ENCODE assay signal across 12 cellular contexts in the genomic region with DNA sequence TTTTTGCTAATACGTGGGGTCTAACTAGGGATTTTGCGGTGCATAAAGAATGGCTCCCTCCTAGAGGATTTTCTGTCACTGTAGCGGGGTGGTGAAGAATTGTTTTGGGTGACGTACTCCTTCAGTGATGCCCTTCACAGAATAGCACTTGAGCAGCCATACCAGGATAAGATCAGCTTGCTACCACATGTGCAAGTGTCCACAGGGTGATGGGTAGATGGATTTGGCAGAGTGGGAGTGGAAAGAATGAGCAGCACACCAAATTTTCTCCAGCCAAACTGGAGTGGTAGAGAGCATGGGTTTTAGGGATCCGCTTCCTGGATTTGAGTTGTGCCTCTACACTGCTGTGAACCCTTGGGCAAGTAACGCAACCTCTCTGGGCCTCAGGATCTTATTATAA. TPM values are rescaled to one million over a fixed set of nuclear protein-coding genes. Genes with fewer than 3 reads are reported as not detected.
A peak's percentile ranks its signal among the peaks of the same experiment; 100 is the strongest.
DNase-seq lines count a peak whose midpoint lies in the region; ATAC-seq and TF ChIP-seq lines count a peak whose summit lies in the region.
"Had no signal": no experiment of that assay in that cellular context is flagged by ENCODE, and none has a peak within 500 bp of the region (broad histone marks: within the 10 kb centered on the region; RNA-seq: fewer than 3 reads in every experiment).

No MANE protein-coding gene starts in this region.

- TF ChIP-seq POLR2A in vagina (IDR thresholded peaks at IDR 0.05): no peak

- H3K36me3 ChIP-seq in vagina: no peaks in the 10 kb centered on the region
- H3K36me3 ChIP-seq: ovary had no signal

- H3K27me3 Mint-ChIP-seq in stimulated activated naive CD8-positive, alpha-beta T cell treated with anti-CD3 and anti-CD28 coated beads, Interleukin-15, Interleukin-2, amounts not matched to agents 100 ng/mL and 50 ng/mL, for 24 hours: no peaks in the 10 kb centered on the region
- H3K27me3 Mint-ChIP-seq in naive thymus-derived CD8-positive, alpha-beta T cell: no peaks in the 10 kb centered on the region

- H3K27me3 ChIP-seq in vagina: no peaks in the 10 kb centered on the region
- H3K27me3 ChIP-seq: ovary, SJSA1 had no signal

- H3K27ac Mint-ChIP-seq in stimulated activated naive CD8-positive, alpha-beta T cell treated with anti-CD3 and anti-CD28 coated beads, Interleukin-15, Interleukin-2, amounts not matched to agents 100 ng/mL and 50 ng/mL, for 24 hours: peak overlapping the region; percentile 10
- H3K27ac Mint-ChIP-seq in naive thymus-derived CD8-positive, alpha-beta T cell: peak overlapping the region; percentile 97 to 100 (median 100)

- H3K9me3 ChIP-seq in vagina: no peaks in the 10 kb centered on the region
- H3K9me3 ChIP-seq: ovary, SJSA1 had no signal

- H3K27ac ChIP-seq in coronary artery: no peak overlapping the region
- peak overlapping the region; percentile 99 for H3K27ac ChIP-seq in vagina
- H3K27ac ChIP-seq: ovary, SJSA1 had no signal

- no peaks in the 10 kb centered on the region for H3K9me3 Mint-ChIP-seq in stimulated activated naive CD8-positive, alpha-beta T cell treated with anti-CD3 and anti-CD28 coated beads, Interleukin-15, Interleukin-2, amounts not matched to agents 100 ng/mL and 50 ng/mL, for 24 hours
- H3K9me3 Mint-ChIP-seq in naive thymus-derived CD8-positive, alpha-beta T cell: no peaks in the 10 kb centered on the region

- H3K4me3 Mint-ChIP-seq in stimulated activated naive CD8-positive, alpha-beta T cell treated with anti-CD3 and anti-CD28 coated beads, Interleukin-15, Interleukin-2, amounts not matched to agents 100 ng/mL and 50 ng/mL, for 24 hours: no peak overlapping the region
- peak overlapping the region; percentile 92 to 99 (median 96) for H3K4me3 Mint-ChIP-seq in naive thymus-derived CD8-positive, alpha-beta T cell

- POLR2A ChIA-PET in naive thymus-derived CD8-positive, alpha-beta T cell (lab: Charles Lee): interaction anchor here (0.6 to 5.5 kb wide), 8 partner anchors 15 to 76 kb away, joined by 3 to 118 read pairs (median 9); a partner anchor contains a TSS

- H3K4me1 Mint-ChIP-seq in stimulated activated naive CD8-positive, alpha-beta T cell treated with anti-CD3 and anti-CD28 coated beads, Interleukin-15, Interleukin-2, amounts not matched to agents 100 ng/mL and 50 ng/mL, for 24 hours (ENCODE audit: low read depth): peaks cover 77% of the 10 kb centered on the region
- H3K4me1 Mint-ChIP-seq in naive thymus-derived CD8-positive, alpha-beta T cell: peaks cover 52 to 79% (median 72%) of the 10 kb centered on the region in 4 donors

- TF ChIP-seq CTCF in coronary artery (IDR thresholded peaks at IDR 0.05) (no peak), vagina (IDR thresholded peaks at IDR 0.05) (no peak)

- DNase-seq in stimulated activated naive CD8-positive, alpha-beta T cell treated with anti-CD3 and anti-CD28 coated beads, Interleukin-15, Interleukin-2, amounts not matched to agents 100 U/mL and 50 U/mL, for 24 hours: no peak
- DNase-seq in coronary artery (ENCODE audit: low spot score) (no peak), vagina (ENCODE audit: extremely low spot score in 2 of 2) (no peak), NCI-H2227 treated with DMSO at 0.1 percent for 48 hours (lab: John Stamatoyannopoulos, UW) (no peak), HuH-7 (ENCODE audit: low spot score) (no peak)
- DNase-seq in naive thymus-derived CD8-positive, alpha-beta T cell: no peak
- DNase-seq: NK-92 treated with Interleukin-12 subunit alpha and Interleukin-12 subunit beta, amount 100 ng/mL, for 24 hours; ovary had no signal

- no peak for ATAC-seq in stimulated activated naive CD8-positive, alpha-beta T cell treated with anti-CD3 and anti-CD28 coated beads, Interleukin-15, Interleukin-2, amounts not matched to agents 100 U/mL and 50 U/mL, for 24 hours
- no peak for ATAC-seq in naive thymus-derived CD8-positive, alpha-beta T cell
- ATAC-seq in HG03175 (IDR thresholded peaks at IDR 0.05; ENCODE audit: unreplicated experiment): no peak
- ATAC-seq: GM12878 had no signal

- intact Hi-C loops in vagina (cut with DNase I): no loop called here

- H3K4me3 ChIP-seq in coronary artery (peak overlapping the region; percentile 96), vagina (no peak overlapping the region)
- H3K4me3 ChIP-seq: GM12878, SJSA1 had no signal

- H3K36me3 Mint-ChIP-seq in stimulated activated naive CD8-positive, alpha-beta T cell treated with anti-CD3 and anti-CD28 coated beads, Interleukin-15, Interleukin-2, amounts not matched to agents 100 ng/mL and 50 ng/mL, for 24 hours (ENCODE audit: low read depth): no peaks in the 10 kb centered on the region
- peaks cover 0 to 30% (median 0%) of the 10 kb centered on the region in 3 donors for H3K36me3 Mint-ChIP-seq in naive thymus-derived CD8-positive, alpha-beta T cell

- peaks cover 79% of the 10 kb centered on the region for H3K4me1 ChIP-seq in vagina

RNA-seq across cellular contexts. Expression of a gene that starts 2.3 kb away (rescaled TPM):
- total RNA-seq in naive thymus-derived CD8-positive, alpha-beta T cell: 100 to 1,000 TPM; 203 to 211 TPM
- polyA plus RNA-seq in naive thymus-derived CD8-positive, alpha-beta T cell: 10 to 100 TPM; 30.6 to 45.4 (median 34.7) TPM
- total RNA-seq in vagina: 47.1 TPM

RNA-seq across cellular contexts. Expression of a gene that starts 52.8 kb away (rescaled TPM):
- total RNA-seq in naive thymus-derived CD8-positive, alpha-beta T cell: 1 to 10 TPM; 8.1 to 9.1 TPM
- polyA plus RNA-seq in naive thymus-derived CD8-positive, alpha-beta T cell: 1 to 10 TPM; 3.1 to 6.2 (median 4.2) TPM
- 10.1 TPM for total RNA-seq in vagina

RNA-seq across cellular contexts. Expression of a gene that starts 57.0 kb away (rescaled TPM):
- total RNA-seq in naive thymus-derived CD8-positive, alpha-beta T cell: 10 to 100 TPM; 13.7 to 14.4 TPM
- polyA plus RNA-seq in naive thymus-derived CD8-positive, alpha-beta T cell: 10 to 100 TPM; 11.2 to 11.9 (median 11.2) TPM
- total RNA-seq in vagina: 42.5 TPM
